ENCODE assay signal across 8 cellular contexts in the genomic region with DNA sequence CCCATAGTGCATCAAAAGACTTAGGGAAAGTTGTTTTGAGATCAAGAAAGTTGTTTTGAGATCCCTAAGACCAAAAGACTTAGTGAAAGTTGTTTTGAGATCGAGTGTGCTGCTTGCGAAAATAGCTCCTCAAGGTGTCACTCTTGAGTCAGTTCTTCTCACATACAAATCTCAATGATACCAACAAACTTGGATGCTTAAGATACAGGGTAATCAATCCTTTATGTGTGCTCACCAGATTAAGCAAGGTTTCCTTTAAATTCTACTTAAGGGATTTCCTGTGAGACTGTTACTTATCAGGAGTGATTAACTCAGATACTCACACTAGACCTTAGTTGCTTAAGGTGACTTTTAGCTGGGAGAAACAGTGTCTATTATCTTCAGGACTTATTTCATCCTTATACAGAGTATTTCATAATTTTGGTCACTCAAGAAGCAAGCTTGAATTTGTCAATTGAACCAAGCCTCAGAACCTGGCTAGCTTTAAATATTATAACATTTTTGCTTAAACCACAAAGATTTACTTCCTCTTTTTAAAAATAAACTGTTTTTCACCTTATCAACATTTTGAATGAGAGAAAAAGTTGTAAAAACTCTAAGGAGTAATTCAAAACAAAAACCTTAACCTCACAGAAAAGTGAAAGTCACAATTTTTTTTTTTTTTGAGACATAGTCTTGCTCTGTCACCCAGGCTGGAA. TPM values are rescaled to one million over a fixed set of nuclear protein-coding genes. Genes with fewer than 3 reads are reported as not detected.
DNase-seq lines count a peak whose midpoint lies in the region; ATAC-seq lines count a peak whose summit lies in the region.

No MANE protein-coding gene starts in this region.

- DNase-seq in DMS114 treated with DMSO at 0.1 percent for 48 hours (lab: John Stamatoyannopoulos, UW; ENCODE audit: unreplicated experiment) (peak; percentile 65), LoVo (ENCODE audit: low spot score) (peak; percentile 50), SK-MEL-5 (ENCODE audit: low read depth, low spot score) (peak; percentile 68), midbrain (lab: John Stamatoyannopoulos, UW) (peak; percentile 62)
- no peak for DNase-seq in activated CD8-positive, alpha-beta memory T cell treated with anti-CD3 and anti-CD28 coated beads, Interleukin-2, amount 50 U/mL, for 4 hours

- no peak overlapping the region for H3K4me3 Mint-ChIP-seq in dendritic cell treated with granulocyte-macrophage colony-stimulating factor and Interleukin-4, amounts not matched to agents 40 ng/mL and 50 ng/mL, for 4 days

- H3K9me3 Mint-ChIP-seq in dendritic cell treated with granulocyte-macrophage colony-stimulating factor and Interleukin-4, amounts not matched to agents 40 ng/mL and 50 ng/mL, for 4 days = no peaks in the 10 kb centered on the region

- ATAC-seq in GM19468 (IDR thresholded peaks at IDR 0.05; ENCODE audit: extremely low read depth, unreplicated experiment) (peak; percentile 55), HG02870 (IDR thresholded peaks at IDR 0.05; ENCODE audit: unreplicated experiment) (no peak)

- H3K27ac Mint-ChIP-seq in dendritic cell treated with granulocyte-macrophage colony-stimulating factor and Interleukin-4, amounts not matched to agents 40 ng/mL and 50 ng/mL, for 4 days = peak overlapping the region; percentile 11

- H3K27me3 Mint-ChIP-seq in dendritic cell treated with granulocyte-macrophage colony-stimulating factor and Interleukin-4, amounts not matched to agents 40 ng/mL and 50 ng/mL, for 4 days = no peaks in the 10 kb centered on the region

- in situ Hi-C loops in SK-MEL-5 (cut with HindIII; ENCODE audit: low pct_unique_long_range_greater_than_20kb, low sequenced_read_pairs) = no loop called here

- intact Hi-C loops in dendritic cell treated with granulocyte-macrophage colony-stimulating factor and Interleukin-4, amounts not matched to agents 40 ng/mL and 50 ng/mL, for 4 days (cut with micrococcal nuclease) = no loop called here

- H3K36me3 Mint-ChIP-seq in dendritic cell treated with granulocyte-macrophage colony-stimulating factor and Interleukin-4, amounts not matched to agents 40 ng/mL and 50 ng/mL, for 4 days (ENCODE audit: low read depth) = no peaks in the 10 kb centered on the region

- H3K4me1 Mint-ChIP-seq in dendritic cell treated with granulocyte-macrophage colony-stimulating factor and Interleukin-4, amounts not matched to agents 40 ng/mL and 50 ng/mL, for 4 days (ENCODE audit: low read depth) = peaks cover 19% of the 10 kb centered on the region

RNA-seq across cellular contexts. Expression of gene RLF, which starts 8.0 kb away (rescaled TPM):
- 22.9 and 24.0 TPM in 2 replicates for total RNA-seq in SK-MEL-5 (2014; rRNA removed; shearing (Covaris generic))
- 4.5 and 6.1 TPM in 2 replicates for polyA plus RNA-seq in SK-MEL-5 (2015; cell fraction: cytosol; rRNA removed)
- 8.6 and 9.1 TPM in 2 replicates for polyA plus RNA-seq in SK-MEL-5 (2015; cell fraction: nucleus; rRNA removed)

RNA-seq across cellular contexts. Expression of gene PPT1, which starts 56.2 kb away (rescaled TPM):
- 110 and 126 TPM in 2 replicates for total RNA-seq in SK-MEL-5 (2014; rRNA removed; shearing (Covaris generic))
- 152 and 162 TPM in 2 replicates for polyA plus RNA-seq in SK-MEL-5 (2015; cell fraction: cytosol; rRNA removed)
- polyA plus RNA-seq in SK-MEL-5 (2015; cell fraction: nucleus; rRNA removed) = 44.2 and 48.9 TPM in 2 replicates
